ENCODE assay signal across 19 cellular contexts in the genomic region with DNA sequence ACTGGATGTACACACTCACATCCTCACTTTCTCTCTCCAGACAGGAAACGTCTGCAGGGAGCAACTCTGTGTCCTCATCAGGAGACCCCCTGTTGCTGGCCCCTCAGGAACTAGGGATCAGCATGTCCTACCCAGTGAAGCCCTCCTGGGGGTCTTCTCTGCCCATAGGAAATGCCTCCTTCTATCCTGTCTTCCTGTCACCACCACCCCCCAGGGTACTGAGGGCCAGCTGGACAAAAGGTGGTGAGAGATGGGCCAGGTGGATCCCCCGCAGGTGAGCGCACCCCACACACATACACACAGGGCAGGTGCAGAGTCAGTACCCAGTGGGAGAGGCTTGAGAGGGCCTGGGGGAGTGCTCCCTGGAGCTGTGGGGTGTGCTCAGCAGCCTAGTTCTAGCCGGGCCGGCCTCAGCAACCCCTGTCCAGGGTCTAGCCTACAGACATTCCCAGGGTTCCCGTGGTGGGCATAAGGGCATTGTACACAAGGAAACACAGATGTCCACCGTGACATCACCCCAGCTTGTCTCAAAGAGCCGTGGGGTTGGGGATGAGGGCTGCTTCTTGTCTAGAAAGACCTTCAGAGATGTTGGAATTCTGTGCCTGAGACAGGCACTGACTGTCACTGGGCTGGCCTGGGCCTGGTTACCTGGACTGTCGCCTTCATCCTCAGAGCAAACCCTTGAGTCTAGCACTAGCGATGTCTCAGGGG. TPM values are rescaled to one million over a fixed set of nuclear protein-coding genes. Genes with fewer than 3 reads are reported as not detected.
DNase-seq lines count a peak whose midpoint lies in the region; ATAC-seq, FAIRE-seq and TF ChIP-seq lines count a peak whose summit lies in the region.
"Had no signal": no experiment of that assay in that cellular context is flagged by ENCODE, and none has a peak within 500 bp of the region (broad histone marks: within the 10 kb centered on the region; RNA-seq: fewer than 3 reads in every experiment).

No MANE protein-coding gene starts in this region.

- no peak for TF ChIP-seq POLR2A in HepG2 (IDR thresholded peaks at IDR 0.05; ENCODE audit: insufficient read depth in 1 of 2, low read depth in 2 of 2, low read length in 2 of 2)
- TF ChIP-seq POLR2A in right lobe of liver (IDR thresholded peaks at IDR 0.05), result no peak
- TF ChIP-seq POLR2A in H1 (IDR thresholded peaks at IDR 0.05; ENCODE audit: control extremely low read depth in 1 of 2, low read depth in 2 of 2, low read length in 2 of 2), result no peak

- TF ChIP-seq RAD21 in HepG2 (CRISPR knock-in tag; IDR thresholded peaks at IDR 0.05), result no peak
- no peak for TF ChIP-seq RAD21 in H1 (IDR thresholded peaks at IDR 0.05 in 1 of 2, conservative IDR thresholded peaks at IDR 0.05 in 1 of 2; ENCODE audit: low read depth in 2 of 2, low read length in 2 of 2)

- no peak overlapping the region for H3K56ac ChIP-seq in H1 (replicated peaks; ENCODE audit: insufficient read length, low read depth, low read length)

- H2AK5ac ChIP-seq in H1 (ENCODE audit: low read depth, low read length), result no peak overlapping the region

- H2BK5ac ChIP-seq in H1 (ENCODE audit: low read depth, low read length), result no peak overlapping the region

- no peak overlapping the region for H3K9ac ChIP-seq in HepG2 (ENCODE audit: insufficient read depth, low read depth, low read length)
- no peak overlapping the region for H3K9ac ChIP-seq in H1 (replicated peaks in 1 of 4; ENCODE audit: extremely low read depth in 1 of 4, low read depth in 3 of 4, low read length in 3 of 4)

- WGBS in HepG2 (ENCODE audit: low lambda C conversion rate), result 56% methylated on average over 5 of the region's 10 CpGs
- WGBS in right lobe of liver (ENCODE audit: insufficient coverage, low coverage, low lambda C conversion rate, missing lambda C conversion rate), result 74% methylated on average over 3 of the region's 10 CpGs
- WGBS in H1 (ENCODE audit: extremely low coverage in 1 of 2, insufficient coverage in 1 of 2, insufficient read length in 1 of 2, insufficient replicate concordance in 2 of 2, low coverage in 1 of 2, low lambda C conversion rate in 2 of 2, missing lambda C conversion rate in 1 of 2), 2 experiments, result 89% methylated on average over 9 of the region's 10 CpGs; no CpG with 5 or more reads in 1 of the 2 experiments

- BruUV-seq in HepG2 (replicated peaks; lab: Mats Ljungman, UMichigan), result no TSS peak

- H3K27me3 ChIP-seq in HepG2 (ENCODE audit: control insufficient read depth in 1 of 2, insufficient read depth in 2 of 2, low read length in 2 of 2) (peaks cover 10 to 73% of the 10 kb centered on the region in 2 experiments), right lobe of liver (no peaks in the 10 kb centered on the region), H1 (replicated peaks in 1 of 4; ENCODE audit: control insufficient read depth in 3 of 4, extremely low read depth in 1 of 4, insufficient read depth in 3 of 4, low read length in 3 of 4) (peaks cover 7 to 28% (median 24%) of the 10 kb centered on the region in 4 experiments)

- H4K5ac ChIP-seq in H1 (ENCODE audit: insufficient read length, low read depth, low read length), result no peak overlapping the region

- CTCF ChIA-PET in HepG2 (lab: Yijun Ruan, JAX; ENCODE audit: low intra/inter-chr PET ratio, low total read pairs) (no interaction called here), H1 (lab: Charles Lee; ENCODE audit: partially characterized antibody) (interaction anchor here (0.6 to 7.0 kb wide), 14 partner anchors 9 to 222 kb away, joined by 3 to 168 read pairs (median 17); a partner anchor contains a TSS)

- H3K27ac ChIP-seq in HepG2 (ENCODE audit: extremely low read length, insufficient read depth, low read length), result no peak overlapping the region
- H3K27ac ChIP-seq in right lobe of liver, result no peak overlapping the region
- no peak overlapping the region for H3K27ac ChIP-seq in H1 (ENCODE audit: low read depth, low read length)
- H3K27ac ChIP-seq: 22Rv1, A549, C4-2B had no signal

- intact Hi-C loops in HepG2 (cut with micrococcal nuclease; ENCODE audit: unreplicated experiment) (loop anchor here (5.0 kb wide), 1 partner anchor 50 kb away; no protein-coding TSS in a partner anchor), right lobe of liver (cut with DNase I) (loop anchor here (5.0 kb wide), 1 partner anchor 180 kb away; no protein-coding TSS in a partner anchor)

- H4K8ac ChIP-seq in H1 (ENCODE audit: extremely low read depth, insufficient read depth, low read length), result 0 out of 2 replicates have a peak overlapping the region, but pooled peaks have one; percentile 65

- H3K23me2 ChIP-seq in H1 (ENCODE audit: low read depth, low read length), result no peaks in the 10 kb centered on the region

- H2AFZ ChIP-seq in HepG2 (ENCODE audit: low read length) (no peak overlapping the region), H1 (ENCODE audit: low read length) (no peak overlapping the region)

- no peak overlapping the region for H2BK15ac ChIP-seq in H1 (ENCODE audit: low read length)

- H3K79me2 ChIP-seq in HepG2 (ENCODE audit: insufficient read depth, low read length), result no peaks in the 10 kb centered on the region
- no peaks in the 10 kb centered on the region for H3K79me2 ChIP-seq in H1 (ENCODE audit: control insufficient read depth in 1 of 2, insufficient read depth in 2 of 2, low read length in 2 of 2)

- H3K23ac ChIP-seq in H1 (ENCODE audit: insufficient read length), result no peak overlapping the region

- H3K4me2 ChIP-seq in HepG2 (ENCODE audit: low read depth, low read length) (no peak overlapping the region), H1 (ENCODE audit: insufficient read depth in 1 of 2, low read depth in 2 of 2, low read length in 2 of 2) (no peak overlapping the region)
- H3K4me2 ChIP-seq: A549 had no signal

- no peak for ATAC-seq in HepG2
- ATAC-seq in right lobe of liver, result no peak
- ATAC-seq in GM21717 (IDR thresholded peaks at IDR 0.05; ENCODE audit: unreplicated experiment), result no peak
- ATAC-seq: A549 had no signal

- no peak overlapping the region for H3K18ac ChIP-seq in H1 (ENCODE audit: extremely low read depth, low read length)

- H4K20me1 ChIP-seq in HepG2 (ENCODE audit: insufficient read depth, low read length), result peaks cover 3% of the 10 kb centered on the region; the same call in 1 of the 2 replicates
- peaks cover 0 to 10% of the 10 kb centered on the region in 2 experiments for H4K20me1 ChIP-seq in H1 (replicated peaks in 1 of 2; ENCODE audit: control insufficient read depth in 1 of 2, insufficient read depth in 2 of 2, low read length in 2 of 2)

- no peaks in the 10 kb centered on the region for H3K36me3 ChIP-seq in HepG2 (replicated peaks in 1 of 2; ENCODE audit: control insufficient read depth in 1 of 2, insufficient read depth in 2 of 2, low read length in 2 of 2)
- H3K36me3 ChIP-seq in right lobe of liver, result no peaks in the 10 kb centered on the region
- no peaks in the 10 kb centered on the region for H3K36me3 ChIP-seq in H1 (ENCODE audit: control insufficient read depth in 2 of 4, insufficient read depth in 4 of 4, low read length in 3 of 4)

- H2BK12ac ChIP-seq in H1 (ENCODE audit: low read depth, low read length), result no peak overlapping the region

- DNase-seq in NCI-H1417 (lab: John Stamatoyannopoulos, UW) (peak in 2 of 3 experiments; percentile 18 to 27), NCI-H1417 treated with DMSO at 0.1 percent for 48 hours (lab: John Stamatoyannopoulos, UW) (no peak), HepG2 (ENCODE audit: low spot score) (no peak), right lobe of liver (no peak), H1 (ENCODE audit: low read depth in 1 of 2, low spot score in 2 of 2) (no peak), frontal cortex (ENCODE audit: low spot score in 2 of 2) (no peak)
- DNase-seq: AML-193; Calu3; CD4-positive, alpha-beta memory T cell; DMS79 treated with DMSO at 0.1 percent for 48 hours; GF-D8; GOT3; H9 had no signal

- H3K4ac ChIP-seq in H1 (replicated peaks; ENCODE audit: insufficient read length, low read depth, low read length), result no peak overlapping the region

- no peaks in the 10 kb centered on the region for H3K9me3 ChIP-seq in HepG2 (ENCODE audit: low read length)
- no peaks in the 10 kb centered on the region for H3K9me3 ChIP-seq in right lobe of liver
- H3K9me3 ChIP-seq in H1 (ENCODE audit: insufficient read depth in 2 of 2, low read depth in 1 of 2, low read length in 1 of 2), result no peaks in the 10 kb centered on the region
- H3K9me3 ChIP-seq: A549 had no signal

- no peak for TF ChIP-seq EP300 in HepG2 (IDR thresholded peaks at IDR 0.05; ENCODE audit: low read depth in 2 of 2, low read length in 2 of 2)
- TF ChIP-seq EP300 in HepG2 (CRISPR knock-in tag; IDR thresholded peaks at IDR 0.05; ENCODE audit: borderline replicate concordance), result no peak
- no peak for TF ChIP-seq EP300 in H1 (IDR thresholded peaks at IDR 0.05; ENCODE audit: borderline replicate concordance in 1 of 2, low read depth in 2 of 2, low read length in 2 of 2)

- TF ChIP-seq CTCF in HepG2 (CRISPR knock-in tag; IDR thresholded peaks at IDR 0.05) (no peak), right lobe of liver (IDR thresholded peaks at IDR 0.05) (no peak), H1 (IDR thresholded peaks at IDR 0.05; ENCODE audit: control extremely low read depth in 1 of 3, insufficient read depth in 1 of 3, low read depth in 1 of 3, low read length in 3 of 3) (no peak)

- no peak overlapping the region for H4K91ac ChIP-seq in H1 (replicated peaks; ENCODE audit: insufficient read length, low read length)

- H3K4me1 ChIP-seq in HepG2 (ENCODE audit: insufficient read depth, low read length) (peaks cover 33% of the 10 kb centered on the region), right lobe of liver (peaks cover 0 to 7% (median 0%) of the 10 kb centered on the region in 4 donors), H1 (replicated peaks in 1 of 4; ENCODE audit: control insufficient read depth in 3 of 4, insufficient read depth in 4 of 4, low read length in 3 of 4) (peaks cover 0 to 14% (median 5%) of the 10 kb centered on the region in 4 experiments; a peak in 5 of 7 replicates)
- H3K4me1 ChIP-seq: A549 had no signal

- no peaks in the 10 kb centered on the region for H3K79me1 ChIP-seq in H1 (ENCODE audit: low read depth, low read length)

- no peak overlapping the region for H3K4me3 ChIP-seq in HepG2 (replicated peaks in 1 of 3; ENCODE audit: insufficient read depth in 1 of 3, low read depth in 2 of 3, low read length in 3 of 3)
- no peak overlapping the region for H3K4me3 ChIP-seq in right lobe of liver
- H3K4me3 ChIP-seq in H1 (ENCODE audit: extremely low read depth in 1 of 4, insufficient read depth in 2 of 4, low read depth in 3 of 4, low read length in 4 of 4), result no peak overlapping the region
- H3K4me3 ChIP-seq: A549 had no signal

- no peak overlapping the region for H2BK120ac ChIP-seq in H1 (replicated peaks; ENCODE audit: low read depth, low read length)

- no peak overlapping the region for H2BK20ac ChIP-seq in H1 (ENCODE audit: low read length)

- FAIRE-seq in HepG2 (lab: Jason Lieb, UNC) (no peak), H1 (lab: Jason Lieb, UNC) (no peak), frontal cortex (lab: Jason Lieb, UNC) (no peak)
- FAIRE-seq: A549 had no signal

- POLR2A ChIA-PET in HepG2 (lab: Yijun Ruan, JAX), result no interaction called here
- POLR2A ChIA-PET in H1 (lab: Charles Lee; ENCODE audit: partially characterized antibody), result interaction anchor here (1.4 kb wide), 1 partner anchor 24 kb away, joined by 3 read pairs; no protein-coding TSS in a partner anchor

- no peak overlapping the region for H3K14ac ChIP-seq in H1 (ENCODE audit: insufficient read length)

- in situ Hi-C loops in HepG2 (cut with HindIII; ENCODE audit: extremely low pct_ligation_motif_present, low pct_unique_long_range_greater_than_20kb), result loop anchor here (5.0 kb wide), 1 partner anchor 170 kb away; no protein-coding TSS in a partner anchor

RNA-seq across cellular contexts. Expression of a gene that starts 9.2 kb away (rescaled TPM):
- total RNA-seq in HepG2 (2016; rRNA removed; fragmentation: Illumina TruSeq; extraction: Trizol) (not detected in 2 replicates), right lobe of liver (1 to 10 TPM in 1 of 6 experiments, under 1 TPM in 4, not detected in 1; 0.15 to 1.3 (median 0.62) TPM), frontal cortex (24.1 TPM)
- total RNA-seq in HepG2 (2016; cell fraction: cytosol; rRNA removed; fragmentation: Illumina TruSeq; extraction: Trizol; ENCODE audit: low read depth), result not detected in 2 replicates
- not detected in 2 replicates for total RNA-seq in HepG2 (2016; cell fraction: insoluble cytoplasmic fraction; rRNA removed; fragmentation: Illumina TruSeq; extraction: Trizol)
- total RNA-seq in HepG2 (2016; cell fraction: membrane; rRNA removed; fragmentation: Illumina TruSeq; extraction: Trizol), result 0.10 TPM in 1 of 2 replicates, not detected in the other
- not detected in 2 replicates for total RNA-seq in HepG2 (2016; cell fraction: nucleus; rRNA removed; fragmentation: Illumina TruSeq; extraction: Trizol)
- polyA plus RNA-seq in HepG2 (2011; rRNA removed) (0.07 TPM in 1 of 2 replicates, not detected in the other), H1 (2011; rRNA removed) (0.36 and 0.66 TPM in 2 replicates)
- 0.16 TPM in 1 of 2 replicates, not detected in the other for polyA plus RNA-seq in HepG2 (2011; cell fraction: cytosol; rRNA removed)
- 0.47 TPM in 1 of 2 replicates, not detected in the other for polyA plus RNA-seq in HepG2 (2011; cell fraction: nucleus; rRNA removed)
- polyA plus RNA-seq in HepG2 (2012), result not detected in 2 replicates
- not detected in 2 replicates for polyA plus RNA-seq in HepG2 (2016; cell fraction: cytosol; fragmentation: Illumina TruSeq; extraction: Trizol; ENCODE audit: low read depth)
- polyA plus RNA-seq in HepG2 (2016; cell fraction: insoluble cytoplasmic fraction; fragmentation: Illumina TruSeq; extraction: Trizol; ENCODE audit: low read depth), result not detected in 2 replicates
- polyA plus RNA-seq in HepG2 (2016; cell fraction: membrane; fragmentation: Illumina TruSeq; extraction: Trizol; ENCODE audit: low read depth), result not detected in 2 replicates
- polyA plus RNA-seq in HepG2 (2016; cell fraction: nucleus; fragmentation: Illumina TruSeq; extraction: Trizol; ENCODE audit: insufficient read depth, low read depth), result not detected in 2 replicates
- 0.32 TPM in 1 of 2 replicates, not detected in the other for polyA minus RNA-seq in HepG2 (2011; rRNA and poly(A)+ RNA removed; ENCODE audit: low replicate concordance)
- polyA minus RNA-seq in HepG2 (2011; cell fraction: cytosol; rRNA and poly(A)+ RNA removed), result not detected in 2 replicates
- not detected in 2 replicates for polyA minus RNA-seq in HepG2 (2011; cell fraction: nucleus; rRNA and poly(A)+ RNA removed)
- not detected in 2 replicates for total RNA-seq in H1 (2021; fragmentation: NEBNext Ultra II Directional; extraction: Animal tissue kit (Norgen Biotek cat#: 25700))
- polyA plus RNA-seq in H1 (2011; cell fraction: cytosol; rRNA removed), result 0.27 TPM
- 2.4 TPM for polyA plus RNA-seq in H1 (2011; cell fraction: nucleus; rRNA removed)
- polyA plus RNA-seq in H1 (2012, experiment 1 of 2), result 0.38 to 0.69 TPM (median 0.55 TPM) in 3 of 4 replicates, not detected in the other
- not detected for polyA plus RNA-seq in H1 (2012, experiment 2 of 2)
- 0.36 TPM for polyA plus RNA-seq in H1 (2013, experiment 1 of 2)
- polyA plus RNA-seq in H1 (2013, experiment 2 of 2), result 0.83 TPM
- polyA minus RNA-seq in H1 (2011; rRNA and poly(A)+ RNA removed), result not detected in 2 replicates
- polyA minus RNA-seq in H1 (2011; cell fraction: cytosol; rRNA and poly(A)+ RNA removed), result not detected
- polyA minus RNA-seq in H1 (2011; cell fraction: nucleus; rRNA and poly(A)+ RNA removed), result 0.60 TPM
- total RNA-seq: Calu3; CD4-positive, alpha-beta memory T cell; HT-29 had no signal
- polyA plus RNA-seq: CD4-positive, alpha-beta memory T cell had no signal

RNA-seq across cellular contexts. Expression of a gene that starts 18.3 kb away (rescaled TPM):
- not detected in 2 replicates for total RNA-seq in HepG2 (2016; rRNA removed; fragmentation: Illumina TruSeq; extraction: Trizol)
- 0.09 and 0.20 TPM in 2 replicates for total RNA-seq in HepG2 (2016; cell fraction: cytosol; rRNA removed; fragmentation: Illumina TruSeq; extraction: Trizol; ENCODE audit: low read depth)
- not detected in 2 replicates for total RNA-seq in HepG2 (2016; cell fraction: insoluble cytoplasmic fraction; rRNA removed; fragmentation: Illumina TruSeq; extraction: Trizol)
- 0.06 and 0.10 TPM in 2 replicates for total RNA-seq in HepG2 (2016; cell fraction: membrane; rRNA removed; fragmentation: Illumina TruSeq; extraction: Trizol)
- total RNA-seq in HepG2 (2016; cell fraction: nucleus; rRNA removed; fragmentation: Illumina TruSeq; extraction: Trizol), result not detected in 2 replicates
- polyA plus RNA-seq in HepG2 (2011; rRNA removed), result 0.33 and 0.55 TPM in 2 replicates
- 0.04 TPM in 1 of 2 replicates, not detected in the other for polyA plus RNA-seq in HepG2 (2011; cell fraction: cytosol; rRNA removed)
- polyA plus RNA-seq in HepG2 (2011; cell fraction: nucleus; rRNA removed), result 0.57 and 0.82 TPM in 2 replicates
- 0.08 TPM in 1 of 2 replicates, not detected in the other for polyA plus RNA-seq in HepG2 (2012)
- polyA plus RNA-seq in HepG2 (2016; cell fraction: cytosol; fragmentation: Illumina TruSeq; extraction: Trizol; ENCODE audit: low read depth), result 0.15 and 0.23 TPM in 2 replicates
- polyA plus RNA-seq in HepG2 (2016; cell fraction: insoluble cytoplasmic fraction; fragmentation: Illumina TruSeq; extraction: Trizol; ENCODE audit: low read depth), result not detected in 2 replicates
- polyA plus RNA-seq in HepG2 (2016; cell fraction: membrane; fragmentation: Illumina TruSeq; extraction: Trizol; ENCODE audit: low read depth), result 0.23 and 0.58 TPM in 2 replicates
- polyA plus RNA-seq in HepG2 (2016; cell fraction: nucleus; fragmentation: Illumina TruSeq; extraction: Trizol; ENCODE audit: insufficient read depth, low read depth), result 0.28 TPM in 1 of 2 replicates, not detected in the other
- polyA minus RNA-seq in HepG2 (2011; rRNA and poly(A)+ RNA removed; ENCODE audit: low replicate concordance), result 1.0 and 1.5 TPM in 2 replicates
- not detected in 2 replicates for polyA minus RNA-seq in HepG2 (2011; cell fraction: cytosol; rRNA and poly(A)+ RNA removed)
- 0.77 TPM in 1 of 2 replicates, not detected in the other for polyA minus RNA-seq in HepG2 (2011; cell fraction: nucleus; rRNA and poly(A)+ RNA removed)
- 1 to 10 TPM; 1.3 to 3.7 (median 2.1) TPM for total RNA-seq in right lobe of liver
- total RNA-seq in H1 (2021; fragmentation: NEBNext Ultra II Directional; extraction: Animal tissue kit (Norgen Biotek cat#: 25700)), result 7.8 and 8.6 TPM in 2 replicates
- polyA plus RNA-seq in H1 (2011; rRNA removed), result 6.0 and 9.1 TPM in 2 replicates
- polyA plus RNA-seq in H1 (2011; cell fraction: cytosol; rRNA removed), result 6.7 TPM
- polyA plus RNA-seq in H1 (2011; cell fraction: nucleus; rRNA removed), result 18.5 TPM
- polyA plus RNA-seq in H1 (2012, experiment 1 of 2), result 5.8 to 13.4 TPM (median 10.9 TPM) in 4 replicates
- polyA plus RNA-seq in H1 (2012, experiment 2 of 2), result 8.4 TPM
- 9.7 TPM for polyA plus RNA-seq in H1 (2013, experiment 1 of 2)
- 9.0 TPM for polyA plus RNA-seq in H1 (2013, experiment 2 of 2)
- polyA minus RNA-seq in H1 (2011; rRNA and poly(A)+ RNA removed), result 7.3 and 8.0 TPM in 2 replicates
- 2.3 TPM for polyA minus RNA-seq in H1 (2011; cell fraction: cytosol; rRNA and poly(A)+ RNA removed)
- 8.8 TPM for polyA minus RNA-seq in H1 (2011; cell fraction: nucleus; rRNA and poly(A)+ RNA removed)
- total RNA-seq in frontal cortex, result 132 TPM
- total RNA-seq: CD4-positive, alpha-beta memory T cell; HT-29 had no signal
- polyA plus RNA-seq: CD4-positive, alpha-beta memory T cell had no signal

RNA-seq across cellular contexts. Expression of a gene that starts 28.0 kb away (rescaled TPM):
- total RNA-seq in HepG2 (2016; rRNA removed; fragmentation: Illumina TruSeq; extraction: Trizol) (not detected in 2 replicates), right lobe of liver (under 1 TPM in 4 of 6 experiments, not detected in 2; 0.24 to 0.37 (median 0.30) TPM), frontal cortex (not detected)
- total RNA-seq in HepG2 (2016; cell fraction: cytosol; rRNA removed; fragmentation: Illumina TruSeq; extraction: Trizol; ENCODE audit: low read depth), result not detected in 2 replicates
- not detected in 2 replicates for total RNA-seq in HepG2 (2016; cell fraction: insoluble cytoplasmic fraction; rRNA removed; fragmentation: Illumina TruSeq; extraction: Trizol)
- total RNA-seq in HepG2 (2016; cell fraction: membrane; rRNA removed; fragmentation: Illumina TruSeq; extraction: Trizol), result not detected in 2 replicates
- not detected in 2 replicates for total RNA-seq in HepG2 (2016; cell fraction: nucleus; rRNA removed; fragmentation: Illumina TruSeq; extraction: Trizol)
- polyA plus RNA-seq in HepG2 (2011; rRNA removed) (not detected in 2 replicates), H1 (2011; rRNA removed) (not detected in 2 replicates)
- polyA plus RNA-seq in HepG2 (2011; cell fraction: cytosol; rRNA removed), result 0.03 TPM in 1 of 2 replicates, not detected in the other
- 0.23 TPM in 1 of 2 replicates, not detected in the other for polyA plus RNA-seq in HepG2 (2011; cell fraction: nucleus; rRNA removed)
- polyA plus RNA-seq in HepG2 (2012), result not detected in 2 replicates
- polyA plus RNA-seq in HepG2 (2016; cell fraction: cytosol; fragmentation: Illumina TruSeq; extraction: Trizol; ENCODE audit: low read depth), result not detected in 2 replicates
- polyA plus RNA-seq in HepG2 (2016; cell fraction: insoluble cytoplasmic fraction; fragmentation: Illumina TruSeq; extraction: Trizol; ENCODE audit: low read depth), result not detected in 2 replicates
- polyA plus RNA-seq in HepG2 (2016; cell fraction: membrane; fragmentation: Illumina TruSeq; extraction: Trizol; ENCODE audit: low read depth), result 0.08 TPM in 1 of 2 replicates, not detected in the other
- polyA plus RNA-seq in HepG2 (2016; cell fraction: nucleus; fragmentation: Illumina TruSeq; extraction: Trizol; ENCODE audit: insufficient read depth, low read depth), result not detected in 2 replicates
- not detected in 2 replicates for polyA minus RNA-seq in HepG2 (2011; rRNA and poly(A)+ RNA removed; ENCODE audit: low replicate concordance)
- not detected in 2 replicates for polyA minus RNA-seq in HepG2 (2011; cell fraction: cytosol; rRNA and poly(A)+ RNA removed)
- polyA minus RNA-seq in HepG2 (2011; cell fraction: nucleus; rRNA and poly(A)+ RNA removed), result not detected in 2 replicates
- total RNA-seq in H1 (2021; fragmentation: NEBNext Ultra II Directional; extraction: Animal tissue kit (Norgen Biotek cat#: 25700)), result 0.28 and 0.38 TPM in 2 replicates
- not detected for polyA plus RNA-seq in H1 (2011; cell fraction: cytosol; rRNA removed)
- not detected for polyA plus RNA-seq in H1 (2011; cell fraction: nucleus; rRNA removed)
- polyA plus RNA-seq in H1 (2012, experiment 1 of 2), result not detected in 4 replicates
- 0.10 TPM for polyA plus RNA-seq in H1 (2012, experiment 2 of 2)
- polyA plus RNA-seq in H1 (2013, experiment 1 of 2), result 0.14 TPM
- polyA plus RNA-seq in H1 (2013, experiment 2 of 2), result 0.09 TPM
- polyA minus RNA-seq in H1 (2011; rRNA and poly(A)+ RNA removed), result not detected in 2 replicates
- polyA minus RNA-seq in H1 (2011; cell fraction: cytosol; rRNA and poly(A)+ RNA removed), result not detected
- not detected for polyA minus RNA-seq in H1 (2011; cell fraction: nucleus; rRNA and poly(A)+ RNA removed)
- total RNA-seq: Calu3; CD4-positive, alpha-beta memory T cell; HT-29 had no signal
- polyA plus RNA-seq: BJ; CD4-positive, alpha-beta memory T cell had no signal

Comparison
In these comparisons a context has a peak if more than half of its experiments do, and no peak if none do; other contexts are left out.
1. DNase-seq: peak in NCI-H1417 (2 of 3); none in NCI-H1417 treated with DMSO at 0.1 percent for 48 hours (single experiment), HepG2 (single experiment), right lobe of liver (0 of 3), H1 (0 of 2) and frontal cortex (0 of 2).
2. RNA of a gene that starts 9.2 kb away (total RNA-seq): 24.1 TPM in frontal cortex (single experiment); 0.15 to 1.3 TPM in right lobe of liver, 0.10 TPM in HepG2 and not detected in H1; every median in the first group is over 10 times any median in the second.
3. RNA of a gene that starts 18.3 kb away (total RNA-seq): 132 TPM in frontal cortex (single experiment); 7.8 to 8.6 TPM in H1, 1.3 to 3.7 TPM in right lobe of liver and 0.06 to 0.20 TPM in HepG2; every median in the first group is over 10 times any median in the second.